Comparison of ENCODE assay signal across 6 cellular contexts in the genomic region with DNA sequence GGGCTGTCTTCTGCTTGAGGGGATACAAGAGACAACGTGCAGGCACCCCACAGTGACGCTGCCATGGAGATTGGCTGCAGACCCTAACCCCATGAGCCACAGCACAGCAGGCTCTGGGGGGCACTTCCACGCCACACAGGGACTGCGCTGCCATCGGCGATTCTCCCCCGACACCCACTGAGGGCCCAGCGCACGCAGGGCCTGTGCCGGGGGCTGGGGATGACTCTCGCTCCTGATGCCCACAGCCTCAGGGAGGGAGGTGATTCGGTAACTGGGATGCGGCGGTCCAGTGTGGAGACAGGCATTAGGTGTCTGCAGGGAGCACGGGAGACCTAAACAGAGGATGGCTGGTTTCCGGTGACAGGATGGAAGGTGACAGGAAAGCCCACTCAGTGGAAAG. TPM values are rescaled to one million over a fixed set of nuclear protein-coding genes. Genes with fewer than 3 reads are reported as not detected.
"Had no signal": no experiment of that assay in that cellular context is flagged by ENCODE, and none has a peak within 500 bp of the region (broad histone marks: within the 10 kb centered on the region; RNA-seq: fewer than 3 reads in every experiment).

No MANE protein-coding gene starts in this region.

- H3K4me3 ChIP-seq: GM23338, K562 had no signal

- ATAC-seq: GM23338, K562 had no signal

- H3K4me1 Mint-ChIP-seq: GM23338 had no signal

- FAIRE-seq: HTR-8/SVneo, K562 had no signal

- H3K27ac Mint-ChIP-seq: GM23338 had no signal

- H3K9me3 Mint-ChIP-seq: GM23338 had no signal

- DNase-seq: HCEC 1CT, IMR-90, KG1 had no signal

- H3K4me3 Mint-ChIP-seq: GM23338 had no signal

RNA-seq across cellular contexts. Expression of a gene that starts 37.8 kb away (rescaled TPM):
- total RNA-seq: K562 had no signal
